In genomic region chr12:64193045-64193444, GRCh38 we compare ENCODE assay signal across 13 cellular contexts. TPM values are rescaled to one million over a fixed set of nuclear protein-coding genes. Genes with fewer than 3 reads are reported as not detected.
DNase-seq lines count a peak whose midpoint lies in the region; ATAC-seq lines count a peak whose summit lies in the region.
"Had no signal": no experiment of that assay in that cellular context is flagged by ENCODE, and none has a peak within 500 bp of the region (broad histone marks: within the 10 kb centered on the region; RNA-seq: fewer than 3 reads in every experiment).

No MANE protein-coding gene starts in this region.

- H3K27ac ChIP-seq in right cardiac atrium (ENCODE audit: low read length): no peak overlapping the region

- H3K4me1 ChIP-seq in right cardiac atrium (ENCODE audit: control insufficient read depth, insufficient read depth, low read length): no peaks in the 10 kb centered on the region

- DNase-seq in MV-4-11 (lab: John Stamatoyannopoulos, UW) (peak; percentile 30), occipital lobe (lab: John Stamatoyannopoulos, UW) (no peak), right cardiac atrium (no peak), NCI-H526 (lab: John Stamatoyannopoulos, UW) (no peak), NCI-H510A (lab: John Stamatoyannopoulos, UW) (no peak)
- DNase-seq: activated CD4-positive, alpha-beta T cell treated with anti-CD3 and anti-CD28 coated beads, Interleukin-2, amount 50 U/mL, for 1 hour; GOT3; hippocampal formation; NCI-H524 had no signal

- no peak overlapping the region for H3K4me3 ChIP-seq in right cardiac atrium (ENCODE audit: low read length)

- ATAC-seq in GM18867 (IDR thresholded peaks at IDR 0.05; ENCODE audit: unreplicated experiment) (peak; percentile 91), GM21360 (IDR thresholded peaks at IDR 0.05; ENCODE audit: unreplicated experiment) (peak; percentile 91), HG02981 (IDR thresholded peaks at IDR 0.05; ENCODE audit: unreplicated experiment) (peak; percentile 96), right cardiac atrium (no peak)
- ATAC-seq: SK-N-SH treated with all-trans-retinoic acid at 6 μM for 48 hours had no signal

- no peaks in the 10 kb centered on the region for H3K9me3 ChIP-seq in right cardiac atrium (ENCODE audit: control insufficient read depth, low read length)

- no peaks in the 10 kb centered on the region for H3K27me3 ChIP-seq in right cardiac atrium (ENCODE audit: control insufficient read depth, insufficient read depth)

- 92% methylated on average over 3 of the region's 3 CpGs for WGBS in right cardiac atrium

- intact Hi-C loops in right cardiac atrium (cut with DNase I): no loop called here

RNA-seq across cellular contexts. Expression of gene KICS2, which starts 29.1 kb away (rescaled TPM):
- total RNA-seq in occipital lobe (6.7 TPM), right cardiac atrium (1 to 10 TPM; 4.2 to 7.3 (median 4.8) TPM)
- 2.6 TPM for polyA plus RNA-seq in right cardiac atrium

Comparison
In these comparisons a context has a peak if more than half of its experiments do, and no peak if none do; other contexts are left out.
1. ATAC-seq: peak in GM18867 (single experiment), GM21360 (single experiment) and HG02981 (single experiment); none in right cardiac atrium (0 of 2).